In genomic region chr7:23945472-23945871, GRCh38 we compare ENCODE assay signal across 26 cellular contexts.
"Had no signal": no experiment of that assay in that cellular context is flagged by ENCODE, and none has a peak within 500 bp of the region (broad histone marks: within the 10 kb centered on the region; RNA-seq: fewer than 3 reads in every experiment).

No MANE protein-coding gene starts in this region.

- H3K27ac ChIP-seq: suprapubic skin, testis, thoracic aorta, thyroid gland, tibial artery, tibial nerve, transverse colon, upper lobe of left lung, upper lobe of right lung, uterus, vagina had no signal

- H3K4me3 ChIP-seq: suprapubic skin, testis, thoracic aorta, thyroid gland, tibial artery, tibial nerve, transverse colon, upper lobe of left lung, upper lobe of right lung, uterus, vagina had no signal

- H3K9me3 ChIP-seq: testis, thoracic aorta, thyroid gland, tibial artery, transverse colon, upper lobe of right lung, uterus, vagina had no signal

- H3K27me3 ChIP-seq: suprapubic skin, testis, thyroid gland, tibial artery, tibial nerve, transverse colon, upper lobe of left lung, upper lobe of right lung, uterus, vagina had no signal

- H3K36me3 ChIP-seq: suprapubic skin, thoracic aorta, thyroid gland, tibial artery, tibial nerve, transverse colon, upper lobe of left lung, upper lobe of right lung, uterus, vagina had no signal

- ATAC-seq: stimulated activated effector memory CD8-positive, alpha-beta T cell treated with anti-CD3 and anti-CD28 coated beads, Interleukin-12 subunit alpha, Interleukin-12 subunit beta, amount 100 ng/mL, for 72 hours; stimulated activated memory B cell treated with anti-CD40 and anti-IgM and Interleukin-4, amounts not matched to agents 10 μg/mL and 1 μg/mL and 100 μg/mL, for 72 hours; stimulated activated naive B cell treated with anti-CD40 and anti-IgM and Interleukin-4, amounts not matched to agents 10 μg/mL and 1 μg/mL and 100 μg/mL, for 72 hours; stimulated activated naive CD8-positive, alpha-beta T cell treated with anti-CD3 and anti-CD28 coated beads, Interleukin-15, amount 100 ng/mL, for 72 hours; stimulated activated naive CD8-positive, alpha-beta T cell treated with anti-CD3 and anti-CD28 coated beads, Interleukin-15, Interleukin-2, amounts not matched to agents 100 U/mL and 50 U/mL, for 24 hours; upper lobe of right lung had no signal

- H3K4me1 ChIP-seq: suprapubic skin, testis, thyroid gland, tibial artery, tibial nerve, transverse colon, upper lobe of left lung, upper lobe of right lung, uterus, vagina had no signal

- DNase-seq: stimulated activated CD4-positive, alpha-beta T cell treated with anti-CD3 and anti-CD28 coated beads, Interleukin-2, amount 100 ng/mL, for 48 hours; stimulated activated CD4-positive, alpha-beta T cell treated with anti-CD3 and anti-CD28 coated beads, Interleukin-4, amount 100 ng/mL, for 1 hour; stimulated activated CD4-positive, alpha-beta T cell treated with anti-CD3 and anti-CD28 coated beads, Interleukin-4, amount 100 ng/mL, for 24 hours; stimulated activated CD4-positive, alpha-beta T cell treated with anti-CD3 and anti-CD28 coated beads, Interleukin-4, amount 100 ng/mL, for 4 hours; stimulated activated CD8-positive, alpha-beta memory T cell treated with anti-CD3 and anti-CD28 coated beads, Interleukin-4, amount 100 ng/mL, for 48 hours; stimulated activated naive B cell treated with anti-CD40 and anti-IgM and Interleukin-4, amounts not matched to agents 10 μg/mL and 1 μg/mL and 100 μg/mL, for 72 hours; stimulated activated naive CD4-positive, alpha-beta T cell; stimulated activated naive CD4-positive, alpha-beta T cell treated with Interleukin-2 at 50 U/mL for 16 hours; stimulated activated naive CD8-positive, alpha-beta T cell treated with anti-CD3 and anti-CD28 coated beads, Interleukin-15, amount 100 ng/mL, for 72 hours; stimulated activated naive CD8-positive, alpha-beta T cell treated with anti-CD3 and anti-CD28 coated beads, Interleukin-15, Interleukin-2, amounts not matched to agents 100 U/mL and 50 U/mL, for 24 hours; substantia nigra; testis; thyroid gland; tibial artery; transverse colon; trophoblast cell; upper lobe of left lung; upper lobe of right lung; uterus had no signal

- FAIRE-seq: urothelium cell line had no signal
